ENCODE assay signal across 8 cellular contexts in genomic region chr1:151611832-151612505, GRCh38. TPM values are rescaled to one million over a fixed set of nuclear protein-coding genes. Genes with fewer than 3 reads are reported as not detected.
DNase-seq lines count a peak whose midpoint lies in the region; ATAC-seq and TF ChIP-seq lines count a peak whose summit lies in the region.

SNX27 (plus strand) TSS chr1:151612050; CDS start chr1:151612202, 152 bp downstream.

- no peaks in the 10 kb centered on the region for H3K27me3 Mint-ChIP-seq in activated naive CD4-positive, alpha-beta T cell treated with anti-CD3 and anti-CD28 coated beads, Interleukin-2, amount 50 U/mL, for 24 hours

- H3K4me1 Mint-ChIP-seq in activated naive CD4-positive, alpha-beta T cell treated with anti-CD3 and anti-CD28 coated beads, Interleukin-2, amount 50 U/mL, for 24 hours, result peaks cover 45% of the 10 kb centered on the region

- ATAC-seq in HG02623 (IDR thresholded peaks at IDR 0.05; ENCODE audit: unreplicated experiment), result peak; percentile 93
- peak; percentile 94 for ATAC-seq in omental fat pad (ENCODE audit: low FRiP score)

- no peaks in the 10 kb centered on the region for H3K9me3 Mint-ChIP-seq in activated naive CD4-positive, alpha-beta T cell treated with anti-CD3 and anti-CD28 coated beads, Interleukin-2, amount 50 U/mL, for 24 hours

- H3K27ac Mint-ChIP-seq in activated naive CD4-positive, alpha-beta T cell treated with anti-CD3 and anti-CD28 coated beads, Interleukin-2, amount 50 U/mL, for 24 hours, result peak within 1 kb of the TSS; percentile 97

- TF ChIP-seq CTCF in GM10266 (IDR thresholded peaks at IDR 0.05; ENCODE audit: control insufficient read depth, insufficient read depth, low read depth, missing control alignments) (no peak), omental fat pad (IDR thresholded peaks at IDR 0.05) (no peak)

- H3K27ac ChIP-seq in temporal lobe (ENCODE audit: low read depth, low read length), result peak within 1 kb of the TSS; percentile 83

- H3K36me3 Mint-ChIP-seq in activated naive CD4-positive, alpha-beta T cell treated with anti-CD3 and anti-CD28 coated beads, Interleukin-2, amount 50 U/mL, for 24 hours, result no peaks in the 10 kb centered on the region

- H3K4me3 Mint-ChIP-seq in activated naive CD4-positive, alpha-beta T cell treated with anti-CD3 and anti-CD28 coated beads, Interleukin-2, amount 50 U/mL, for 24 hours, result peak within 1 kb of the TSS; percentile 94

- peak; percentile 97 for DNase-seq in GM10266 (ENCODE audit: extremely low spot score)
- peak; percentile 94 for DNase-seq in NCI-H1105 (lab: John Stamatoyannopoulos, UW)
- DNase-seq in SKM-1 (lab: John Stamatoyannopoulos, UW; ENCODE audit: unreplicated experiment), result peak; percentile 95
- peak; percentile 96 for DNase-seq in globus pallidus (ENCODE audit: low spot score)
- DNase-seq in omental fat pad (ENCODE audit: low spot score), result peak; percentile 67

RNA-seq across cellular contexts. Expression of gene SNX27, which starts in this region (rescaled TPM):
- 10 to 100 TPM; 21.3 to 41.9 (median 33.6) TPM for total RNA-seq in omental fat pad
- 62.2 TPM for total RNA-seq in temporal lobe

Comparison
In these comparisons a context has a peak if more than half of its experiments do, and no peak if none do; other contexts are left out.
1. Peak in every context shown above with its lines: DNase-seq, ATAC-seq and H3K27ac ChIP-seq.